ENCODE assay signal across 8 cellular contexts in the genomic region with DNA sequence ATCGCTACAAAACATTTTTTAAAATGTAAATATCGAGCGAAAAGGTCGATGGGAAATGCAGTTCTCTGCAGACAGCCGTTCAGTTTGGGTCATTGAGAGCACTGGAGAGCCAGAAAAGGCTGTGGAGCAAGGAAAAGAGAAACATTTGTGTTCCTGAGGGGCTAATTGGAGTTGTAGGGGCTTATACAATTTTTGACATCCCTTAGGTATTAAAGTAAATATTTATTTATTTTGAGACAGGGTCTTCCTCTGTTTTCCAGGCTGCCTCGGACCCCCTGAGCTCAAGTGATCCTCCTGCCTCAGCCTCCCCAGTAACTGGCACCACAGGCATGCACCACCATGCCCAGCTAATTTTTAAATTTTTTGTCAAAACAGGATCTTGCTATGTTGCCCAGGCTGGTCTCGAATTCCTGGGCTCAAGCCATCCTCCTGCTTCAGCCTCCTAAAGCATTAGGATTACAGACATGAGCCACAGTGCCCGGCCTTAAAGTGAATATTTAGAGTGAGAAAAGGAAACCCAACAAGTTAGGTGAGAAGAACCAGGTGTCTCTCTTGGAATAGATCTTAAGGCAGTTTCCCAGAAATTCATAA. TPM values are rescaled to one million over a fixed set of nuclear protein-coding genes. Genes with fewer than 3 reads are reported as not detected.
DNase-seq lines count a peak whose midpoint lies in the region; ATAC-seq and TF ChIP-seq lines count a peak whose summit lies in the region.

No MANE protein-coding gene starts in this region.

- H3K27ac Mint-ChIP-seq in neural progenitor cell: peak overlapping the region; percentile 66

- peak overlapping the region; percentile 64 for H3K4me3 ChIP-seq in MM.1S (ENCODE audit: low read length)
- H3K4me3 ChIP-seq in coronary artery: peak overlapping the region; percentile 76
- peak overlapping the region; percentile 57 for H3K4me3 ChIP-seq in neural progenitor cell

- H3K27me3 Mint-ChIP-seq in neural progenitor cell (ENCODE audit: insufficient read depth, low read depth): peaks cover 52% of the 10 kb centered on the region

- peak overlapping the region; percentile 90 for H2AFZ ChIP-seq in MM.1S (ENCODE audit: low read length)
- H2AFZ ChIP-seq in neural progenitor cell (replicated peaks): peak overlapping the region; percentile 27

- no peaks in the 10 kb centered on the region for H3K9me2 ChIP-seq in MM.1S (replicated peaks; ENCODE audit: insufficient read depth, low read length)

- H3K9me3 Mint-ChIP-seq in neural progenitor cell: no peaks in the 10 kb centered on the region

- peak overlapping the region; percentile 91 for H3K4me3 Mint-ChIP-seq in neural progenitor cell

- H3K4me2 ChIP-seq in MM.1S (ENCODE audit: low read depth, low read length): peak overlapping the region; percentile 60; the same call in 1 of the 2 replicates
- H3K4me2 ChIP-seq in neural progenitor cell: peak overlapping the region; percentile 54

- H3K4me1 Mint-ChIP-seq in neural progenitor cell: peaks cover 12% of the 10 kb centered on the region

- H3K9ac ChIP-seq in MM.1S (ENCODE audit: low read length) (peak overlapping the region; percentile 74), neural progenitor cell (no peak overlapping the region)

- no peaks in the 10 kb centered on the region for H3K36me3 ChIP-seq in MM.1S (replicated peaks; ENCODE audit: insufficient read depth, low read length)
- H3K36me3 ChIP-seq in neural progenitor cell: no peaks in the 10 kb centered on the region

- peak; percentile 3 for ATAC-seq in GM18502 (IDR thresholded peaks at IDR 0.05; ENCODE audit: poor library complexity, unreplicated experiment)
- no peak for ATAC-seq in HG03280 (IDR thresholded peaks at IDR 0.05; ENCODE audit: unreplicated experiment)

- H3K79me2 ChIP-seq in MM.1S (ENCODE audit: low read length) (peaks cover 11% of the 10 kb centered on the region), neural progenitor cell (ENCODE audit: low read depth) (peaks cover 13% of the 10 kb centered on the region)

- H4K20me1 ChIP-seq in MM.1S (ENCODE audit: insufficient read depth, low read length): no peaks in the 10 kb centered on the region
- no peaks in the 10 kb centered on the region for H4K20me1 ChIP-seq in neural progenitor cell (ENCODE audit: low read depth)

- TF ChIP-seq CTCF in MM.1S (IDR thresholded peaks at IDR 0.05; ENCODE audit: low read length) (no peak), coronary artery (IDR thresholded peaks at IDR 0.05) (no peak), neural progenitor cell (IDR thresholded peaks at IDR 0.05) (no peak)

- no peaks in the 10 kb centered on the region for H3K4me1 ChIP-seq in MM.1S (ENCODE audit: low read length)
- peaks cover 14% of the 10 kb centered on the region for H3K4me1 ChIP-seq in neural progenitor cell

- no peak for DNase-seq in MM.1S
- DNase-seq in coronary artery (ENCODE audit: low spot score): no peak
- no peak for DNase-seq in neural progenitor cell (ENCODE audit: low spot score)
- no peak for DNase-seq in NCI-H1694 treated with DMSO at 0.1 percent for 48 hours (lab: John Stamatoyannopoulos, UW)
- no peak for DNase-seq in EL
- no peak for DNase-seq in NCI-H2081 treated with DMSO at 0.1 percent for 48 hours (lab: John Stamatoyannopoulos, UW)

- no peaks in the 10 kb centered on the region for H3F3A ChIP-seq in MM.1S (ENCODE audit: insufficient read depth, low read length)
- H3F3A ChIP-seq in neural progenitor cell (ENCODE audit: low read depth): peaks cover 34% of the 10 kb centered on the region

- H3K9me3 ChIP-seq in MM.1S (replicated peaks; ENCODE audit: insufficient read depth, low read length): no peaks in the 10 kb centered on the region
- H3K9me3 ChIP-seq in neural progenitor cell (ENCODE audit: low read depth): no peaks in the 10 kb centered on the region

- H3K27ac ChIP-seq in MM.1S (ENCODE audit: low read length): peak overlapping the region; percentile 63; the same call in 1 of the 2 replicates
- peak overlapping the region; percentile 14 to 90 for H3K27ac ChIP-seq in coronary artery
- no peak overlapping the region for H3K27ac ChIP-seq in neural progenitor cell

- H3K27me3 ChIP-seq in MM.1S (replicated peaks; ENCODE audit: insufficient read depth, low read length) (peaks cover 30% of the 10 kb centered on the region), neural progenitor cell (peaks cover 53% of the 10 kb centered on the region)

- H3K36me3 Mint-ChIP-seq in neural progenitor cell: no peaks in the 10 kb centered on the region

RNA-seq across cellular contexts. Expression of a gene that starts 0.8 kb away (rescaled TPM):
- 38.1 and 92.9 TPM in 2 replicates for total RNA-seq in neural progenitor cell (ENCODE audit: low replicate concordance)

RNA-seq across cellular contexts. Expression of a gene that starts 3.1 kb away (rescaled TPM):
- 0.92 and 2.5 TPM in 2 replicates for total RNA-seq in neural progenitor cell (ENCODE audit: low replicate concordance)

RNA-seq across cellular contexts. Expression of a gene that starts 12.5 kb away (rescaled TPM):
- not detected in 2 replicates for total RNA-seq in neural progenitor cell (ENCODE audit: low replicate concordance)

RNA-seq across cellular contexts. Expression of a gene that starts 19.1 kb away (rescaled TPM):
- total RNA-seq in neural progenitor cell (ENCODE audit: low replicate concordance): 1.4 and 5.5 TPM in 2 replicates

RNA-seq across cellular contexts. Expression of a gene that starts 52.2 kb away (rescaled TPM):
- 71.0 and 177 TPM in 2 replicates for total RNA-seq in neural progenitor cell (ENCODE audit: low replicate concordance)
